ENCODE assay signal across 3 cellular contexts in the genomic region with DNA sequence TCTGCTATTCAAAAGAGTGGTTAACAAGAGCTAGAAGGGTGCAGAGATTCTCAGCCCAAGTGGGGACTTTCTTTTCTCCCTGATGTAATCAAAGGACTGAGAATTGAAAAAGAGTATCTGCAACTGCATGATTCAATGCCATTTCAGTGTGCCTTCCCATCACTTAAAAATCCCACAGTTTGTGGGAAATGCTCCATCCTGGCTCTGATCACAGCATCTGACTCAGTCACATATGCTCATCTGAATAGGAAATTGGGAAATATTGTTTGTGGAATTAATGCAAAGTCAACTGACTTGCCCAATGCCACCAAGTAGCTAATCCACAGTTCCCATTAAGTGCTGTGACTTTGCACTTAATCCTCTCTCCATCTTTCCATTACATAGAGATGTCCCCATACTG. TPM values are rescaled to one million over a fixed set of nuclear protein-coding genes. Genes with fewer than 3 reads are reported as not detected.
"Had no signal": no experiment of that assay in that cellular context is flagged by ENCODE, and none has a peak within 500 bp of the region (broad histone marks: within the 10 kb centered on the region; RNA-seq: fewer than 3 reads in every experiment).

No MANE protein-coding gene starts in this region.

RNA-seq across cellular contexts. Expression of a gene that starts 37.6 kb away (rescaled TPM):
- total RNA-seq: neural crest cell, progenitor cell of endocrine pancreas, transverse colon had no signal
